Comparison of ENCODE assay signal across 23 cellular contexts in the genomic region with DNA sequence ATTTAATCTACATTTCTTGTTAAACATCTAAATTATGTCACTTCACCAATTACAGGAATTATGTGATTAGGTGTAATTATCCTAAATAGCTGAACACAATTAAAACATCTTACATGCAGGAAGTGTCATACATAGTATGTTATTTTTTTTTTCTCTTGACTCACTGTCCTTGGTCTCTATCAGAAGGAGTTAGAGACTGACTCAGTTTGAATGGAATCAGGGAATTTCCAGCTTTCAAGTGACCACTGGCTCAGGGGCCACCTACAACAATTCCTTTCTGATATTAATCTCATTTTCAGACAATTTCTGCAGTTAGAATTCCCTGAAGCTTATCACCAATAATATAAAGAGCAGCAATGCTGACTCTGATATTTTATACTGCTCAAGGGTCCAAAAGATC.
A peak's percentile ranks its signal among the peaks of the same experiment; 100 is the strongest.
DNase-seq lines count a peak whose midpoint lies in the region; ATAC-seq, FAIRE-seq and TF ChIP-seq lines count a peak whose summit lies in the region.
"Had no signal": no experiment of that assay in that cellular context is flagged by ENCODE, and none has a peak within 500 bp of the region (broad histone marks: within the 10 kb centered on the region; RNA-seq: fewer than 3 reads in every experiment).

No MANE protein-coding gene starts in this region.

- H2AFZ ChIP-seq in PC-3 (ENCODE audit: low read length) = peak overlapping the region; percentile 7; the same call in 1 of the 2 replicates
- H2AFZ ChIP-seq in endothelial cell of umbilical vein (ENCODE audit: low read depth, low read length) = no peak overlapping the region

- H3K9me1 ChIP-seq in endothelial cell of umbilical vein (replicated peaks; ENCODE audit: control insufficient read depth, extremely low read depth, insufficient read depth, low read length) = no peaks in the 10 kb centered on the region

- no peaks in the 10 kb centered on the region for H3F3A ChIP-seq in PC-3 (ENCODE audit: low read length, unreplicated experiment)

- DNase-seq in EH (ENCODE audit: low read depth) (peak; percentile 72), PC-3 (peak; percentile 11), endothelial cell of umbilical vein (ENCODE audit: low read depth, low spot score) (peak; percentile 55), non-pigmented ciliary epithelial cell (ENCODE audit: low read depth) (peak; percentile 76), foreskin melanocyte (no peak), RKO (ENCODE audit: low spot score) (no peak)
- DNase-seq: activated CD8-positive, alpha-beta memory T cell treated with anti-CD3 and anti-CD28 coated beads, Interleukin-2, amount 10 ng/mL, durations not matched to agents 7 days and 5 days; activated naive CD4-positive, alpha-beta T cell; effector memory CD8-positive, alpha-beta T cell; head of caudate nucleus; islet precursor cell; NCI-H187 treated with DMSO at 0.1 percent for 48 hours; NCI-H526; nucleus accumbens; small intestine; stimulated activated naive CD4-positive, alpha-beta T cell; T-helper 1 cell had no signal

- no peaks in the 10 kb centered on the region for H3K9me2 ChIP-seq in PC-3 (replicated peaks; ENCODE audit: low read length)

- H3K79me2 ChIP-seq in PC-3 (ENCODE audit: low read length) = no peaks in the 10 kb centered on the region
- no peaks in the 10 kb centered on the region for H3K79me2 ChIP-seq in endothelial cell of umbilical vein (ENCODE audit: control insufficient read depth, insufficient read depth, low read length)

- no TSS peak for BruUV-seq in PC-3 (replicated peaks; lab: Mats Ljungman, UMichigan)
- BruUV-seq in endothelial cell of umbilical vein (replicated peaks; lab: Mats Ljungman, UMichigan) = no TSS peak

- H4K20me1 ChIP-seq in PC-3 (ENCODE audit: low read length) (no peaks in the 10 kb centered on the region), endothelial cell of umbilical vein (replicated peaks; ENCODE audit: control insufficient read depth, extremely low read depth, insufficient read depth, low read length) (no peaks in the 10 kb centered on the region)
- H4K20me1 ChIP-seq: BLaER1 treated with 17β-estradiol and CSF1 and Interleukin-3, amounts not matched to agents 10 nM and 100 nM had no signal

- TF ChIP-seq CTCF in PC-3 (conservative IDR thresholded peaks at IDR 0.05; ENCODE audit: low read depth, low read length) = no peak
- TF ChIP-seq CTCF in endothelial cell of umbilical vein (IDR thresholded peaks at IDR 0.05; ENCODE audit: extremely low read depth in 1 of 2, insufficient read depth in 1 of 2, low read depth in 1 of 2, low read length in 2 of 2) = no peak

- no peak for TF ChIP-seq POLR2A in endothelial cell of umbilical vein (IDR thresholded peaks at IDR 0.05; ENCODE audit: low read depth, low read length)

- CTCF ChIA-PET in PC-3 (lab: Charles Lee) (no interaction called here), endothelial cell of umbilical vein (lab: Charles Lee) (interaction anchor here (3.8 kb wide), 1 partner anchor 281 kb away, joined by 25 read pairs; no protein-coding TSS in a partner anchor)

- no peak overlapping the region for H3K4me2 ChIP-seq in PC-3 (ENCODE audit: low read length)
- peak overlapping the region; percentile 39 for H3K4me2 ChIP-seq in endothelial cell of umbilical vein (ENCODE audit: insufficient read depth, low read length)
- H3K4me2 ChIP-seq: BLaER1 treated with 17β-estradiol and CSF1 and Interleukin-3, amounts not matched to agents 10 nM and 100 nM had no signal

- H3K4me3 ChIP-seq in PC-3 (ENCODE audit: low read length) = no peak overlapping the region
- H3K4me3 ChIP-seq in endothelial cell of umbilical vein (replicated peaks in 1 of 3; ENCODE audit: insufficient read depth in 1 of 3, low read depth in 1 of 3, low read length in 3 of 3) = no peak overlapping the region
- H3K4me3 ChIP-seq: BLaER1 treated with 17β-estradiol and CSF1 and Interleukin-3, amounts not matched to agents 10 nM and 100 nM; breast epithelium had no signal

- dilution Hi-C loops in endothelial cell of umbilical vein (cut with MboI; ENCODE audit: extremely low pct_ligation_motif_present, low sequenced_read_pairs) = no loop called here

- POLR2A ChIA-PET in PC-3 (lab: Charles Lee; ENCODE audit: unreplicated experiment) = interaction anchor here (0.7 kb wide), 1 partner anchor 434 kb away, joined by 4 read pairs; no protein-coding TSS in a partner anchor
- POLR2A ChIA-PET in endothelial cell of umbilical vein (lab: Charles Lee) = interaction anchor here (0.7 kb wide), 1 partner anchor 722 kb away, joined by 3 read pairs; no protein-coding TSS in a partner anchor

- no peak for ATAC-seq in PC-3
- ATAC-seq in GM21576 (IDR thresholded peaks at IDR 0.05; ENCODE audit: unreplicated experiment) = no peak
- no peak for ATAC-seq in GM21526 (IDR thresholded peaks at IDR 0.05; ENCODE audit: low FRiP score, unreplicated experiment)
- ATAC-seq: activated CD8-positive, alpha-beta memory T cell treated with anti-CD3 and anti-CD28 coated beads, Interleukin-2, amount 10 ng/mL, durations not matched to agents 7 days and 5 days; effector memory CD8-positive, alpha-beta T cell; WTC11 had no signal

- H3K36me3 ChIP-seq in PC-3 (ENCODE audit: low read depth, low read length) (no peaks in the 10 kb centered on the region), endothelial cell of umbilical vein (ENCODE audit: control insufficient read depth in 2 of 2, extremely low read depth in 1 of 2, insufficient read depth in 2 of 2, low read length in 2 of 2) (no peaks in the 10 kb centered on the region)
- H3K36me3 ChIP-seq: BLaER1 treated with 17β-estradiol and CSF1 and Interleukin-3, amounts not matched to agents 10 nM and 100 nM; breast epithelium had no signal

- H3K4me1 ChIP-seq in PC-3 (ENCODE audit: insufficient read depth, low read length) = peaks cover 14% of the 10 kb centered on the region
- peaks cover 10% of the 10 kb centered on the region for H3K4me1 ChIP-seq in endothelial cell of umbilical vein (ENCODE audit: control insufficient read depth, extremely low read depth, insufficient read depth, low read length)
- H3K4me1 ChIP-seq: BLaER1 treated with 17β-estradiol and CSF1 and Interleukin-3, amounts not matched to agents 10 nM and 100 nM; breast epithelium had no signal

- H3K9me3 ChIP-seq in PC-3 (ENCODE audit: low read length) (no peaks in the 10 kb centered on the region), endothelial cell of umbilical vein (replicated peaks; ENCODE audit: control insufficient read depth, insufficient read depth, low read length) (no peaks in the 10 kb centered on the region)
- H3K9me3 ChIP-seq: BLaER1 treated with 17β-estradiol and CSF1 and Interleukin-3, amounts not matched to agents 10 nM and 100 nM; breast epithelium had no signal

- peak; percentile 54 for FAIRE-seq in endothelial cell of umbilical vein (lab: Jason Lieb, UNC)
- FAIRE-seq: GM12891, small intestine had no signal

- H3K27me3 ChIP-seq in PC-3 (ENCODE audit: low read length) (0 out of 2 replicates have a peak, but pooled peaks cover 5% of the 10 kb centered on the region), endothelial cell of umbilical vein (ENCODE audit: control insufficient read depth in 2 of 2, insufficient read depth in 2 of 2, low read length in 2 of 2) (no peaks in the 10 kb centered on the region)
- H3K27me3 ChIP-seq: BLaER1 treated with 17β-estradiol and CSF1 and Interleukin-3, amounts not matched to agents 10 nM and 100 nM had no signal

- H3K27ac ChIP-seq in PC-3 (ENCODE audit: low read length) = no peak overlapping the region
- H3K27ac ChIP-seq in endothelial cell of umbilical vein (ENCODE audit: insufficient read depth, low read depth, low read length) = peak overlapping the region; percentile 11
- H3K27ac ChIP-seq: BLaER1 treated with 17β-estradiol and CSF1 and Interleukin-3, amounts not matched to agents 10 nM and 100 nM; breast epithelium had no signal

- H3K9ac ChIP-seq in PC-3 (ENCODE audit: low read length) (no peak overlapping the region), endothelial cell of umbilical vein (replicated peaks; ENCODE audit: extremely low read depth, insufficient read depth, low read length) (no peak overlapping the region)
- H3K9ac ChIP-seq: BLaER1 treated with 17β-estradiol and CSF1 and Interleukin-3, amounts not matched to agents 10 nM and 100 nM had no signal

- intact Hi-C loops in PC-3 (cut with micrococcal nuclease) = loop anchor here (10.0 kb wide), 1 partner anchor 222 kb away; no protein-coding TSS in a partner anchor
- intact Hi-C loops in endothelial cell of umbilical vein (cut with micrococcal nuclease) = no loop called here

TF ChIP-seq in endothelial cell of umbilical vein, 7 proteins besides CTCF, POLR2A, EP300 and RAD21:
- TF ChIP-seq EZH2 (IDR thresholded peaks at IDR 0.05; ENCODE audit: borderline replicate concordance, low read depth, low read length, severe bottlenecking) = no peak

Comparison
In these comparisons a context has a peak if more than half of its experiments do, and no peak if none do; other contexts are left out.
1. DNase-seq: peak in EH (single experiment), PC-3 (single experiment), endothelial cell of umbilical vein (single experiment) and non-pigmented ciliary epithelial cell (single experiment); none in foreskin melanocyte (single experiment) and RKO (single experiment).